In genomic region chr5:55860268-55860667, GRCh38 we compare ENCODE assay signal across 29 cellular contexts. TPM values are rescaled to one million over a fixed set of nuclear protein-coding genes. Genes with fewer than 3 reads are reported as not detected.
"Had no signal": no experiment of that assay in that cellular context is flagged by ENCODE, and none has a peak within 500 bp of the region (broad histone marks: within the 10 kb centered on the region; RNA-seq: fewer than 3 reads in every experiment).

No MANE protein-coding gene starts in this region.

- H3K4me2 ChIP-seq: hepatocyte, neural progenitor cell, smooth muscle cell had no signal

- H3K27me3 ChIP-seq: colonic mucosa, esophagus muscularis mucosa, hepatocyte, neural progenitor cell, sigmoid colon, stomach, suprapubic skin, tibial nerve, uterus had no signal

- H3K4me1 Mint-ChIP-seq: stimulated activated memory B cell treated with anti-CD40 and anti-IgM and Interleukin-4, amounts not matched to agents 10 μg/mL and 1 μg/mL and 100 μg/mL, for 72 hours had no signal

- H3K9me3 Mint-ChIP-seq: activated CD4-positive, alpha-beta memory T cell treated with anti-CD3 and anti-CD28 coated beads for 36 hours; activated naive CD8-positive, alpha-beta T cell treated with anti-CD3 and anti-CD28 coated beads, Interleukin-2, amount 10 ng/mL, durations not matched to agents 7 days and 5 days; activated T-cell treated with anti-CD3 and anti-CD28 coated beads, Interleukin-2, amount 50 U/mL, for 72 hours; immature natural killer cell; neural progenitor cell; stimulated activated memory B cell treated with anti-CD40 and anti-IgM and Interleukin-4, amounts not matched to agents 10 μg/mL and 1 μg/mL and 100 μg/mL, for 72 hours had no signal

- H3K4me3 Mint-ChIP-seq: activated CD4-positive, alpha-beta memory T cell treated with anti-CD3 and anti-CD28 coated beads for 36 hours; activated naive CD4-positive, alpha-beta T cell treated with anti-CD3 and anti-CD28 coated beads for 36 hours; activated naive CD8-positive, alpha-beta T cell treated with anti-CD3 and anti-CD28 coated beads, Interleukin-2, amount 10 ng/mL, durations not matched to agents 7 days and 5 days; activated T-cell treated with anti-CD3 and anti-CD28 coated beads, Interleukin-2, amount 50 U/mL, for 72 hours; immature natural killer cell; naive thymus-derived CD8-positive, alpha-beta T cell; neural progenitor cell; stimulated activated memory B cell treated with anti-CD40 and anti-IgM and Interleukin-4, amounts not matched to agents 10 μg/mL and 1 μg/mL and 100 μg/mL, for 72 hours had no signal

- H3K9ac ChIP-seq: neural progenitor cell had no signal

- H3K4me3 ChIP-seq: colonic mucosa, esophagus muscularis mucosa, hepatocyte, left ventricle myocardium inferior, neural progenitor cell, sigmoid colon, smooth muscle cell, stomach, suprapubic skin, tibial nerve, uterus had no signal

- H3K36me3 Mint-ChIP-seq: activated CD4-positive, alpha-beta memory T cell treated with anti-CD3 and anti-CD28 coated beads for 36 hours; immature natural killer cell; neural progenitor cell; stimulated activated memory B cell treated with anti-CD40 and anti-IgM and Interleukin-4, amounts not matched to agents 10 μg/mL and 1 μg/mL and 100 μg/mL, for 72 hours had no signal

- H3K9me3 ChIP-seq: colonic mucosa, sigmoid colon, suprapubic skin, tibial nerve, uterus had no signal

- H3K27ac ChIP-seq: colonic mucosa, esophagus muscularis mucosa, hepatocyte, left ventricle myocardium inferior, neural progenitor cell, sigmoid colon, stomach, suprapubic skin, tibial nerve, uterus had no signal

- H3K36me3 ChIP-seq: colonic mucosa, esophagus muscularis mucosa, left ventricle myocardium inferior, neural progenitor cell, sigmoid colon, stomach, suprapubic skin, tibial nerve, uterus had no signal

- ATAC-seq: activated T-cell treated with anti-CD3 and anti-CD28 coated beads, Interleukin-2, amount 50 U/mL, for 72 hours; naive thymus-derived CD8-positive, alpha-beta T cell; stimulated activated memory B cell treated with anti-CD40 and anti-IgM and Interleukin-4, amounts not matched to agents 10 μg/mL and 1 μg/mL and 100 μg/mL, for 72 hours had no signal

- DNase-seq: activated CD4-positive, alpha-beta memory T cell treated with anti-CD3 and anti-CD28 coated beads for 36 hours; activated CD4-positive, alpha-beta T cell treated with anti-CD3 and anti-CD28 coated beads for 4 hours; activated CD4-positive, CD25-positive, alpha-beta regulatory T cell; activated effector memory CD4-positive, alpha-beta T cell treated with Interleukin-2 at 50 U/mL for 16 hours; activated naive CD4-positive, alpha-beta T cell treated with anti-CD3 and anti-CD28 coated beads for 36 hours; activated naive CD8-positive, alpha-beta T cell treated with anti-CD3 and anti-CD28 coated beads, Interleukin-2, amount 10 ng/mL, durations not matched to agents 7 days and 5 days; activated T-cell treated with anti-CD3 and anti-CD28 coated beads, Interleukin-2, amount 50 U/mL, for 72 hours; amniotic stem cell; colonic mucosa; glutamatergic neuron; immature natural killer cell; left ventricle myocardium inferior; naive thymus-derived CD8-positive, alpha-beta T cell; retina; sigmoid colon; stimulated activated CD4-positive, alpha-beta T cell treated with anti-CD3 and anti-CD28 coated beads, Interleukin-15, amount 100 ng/mL, for 24 hours; stomach; uterus had no signal

- H2AFZ ChIP-seq: hepatocyte, neural progenitor cell had no signal

- H3K4me1 ChIP-seq: colonic mucosa, esophagus muscularis mucosa, left ventricle myocardium inferior, neural progenitor cell, sigmoid colon, stomach, suprapubic skin, tibial nerve, uterus had no signal

- H3K27me3 Mint-ChIP-seq: activated CD4-positive, alpha-beta memory T cell treated with anti-CD3 and anti-CD28 coated beads for 36 hours; activated naive CD8-positive, alpha-beta T cell treated with anti-CD3 and anti-CD28 coated beads, Interleukin-2, amount 10 ng/mL, durations not matched to agents 7 days and 5 days; naive thymus-derived CD8-positive, alpha-beta T cell had no signal

- H3K79me2 ChIP-seq: hepatocyte had no signal

RNA-seq across cellular contexts. Expression of gene IL31RA, which starts 9.1 kb away (rescaled TPM):
- total RNA-seq: activated naive CD8-positive, alpha-beta T cell treated with anti-CD3 and anti-CD28 coated beads, Interleukin-2, amount 10 ng/mL, durations not matched to agents 7 days and 5 days; frontal cortex; lung microvascular endothelial cell; naive thymus-derived CD8-positive, alpha-beta T cell; omental fat pad; posterior vena cava had no signal
